24 cellular contexts compared by ENCODE assay signal in the genomic region with DNA sequence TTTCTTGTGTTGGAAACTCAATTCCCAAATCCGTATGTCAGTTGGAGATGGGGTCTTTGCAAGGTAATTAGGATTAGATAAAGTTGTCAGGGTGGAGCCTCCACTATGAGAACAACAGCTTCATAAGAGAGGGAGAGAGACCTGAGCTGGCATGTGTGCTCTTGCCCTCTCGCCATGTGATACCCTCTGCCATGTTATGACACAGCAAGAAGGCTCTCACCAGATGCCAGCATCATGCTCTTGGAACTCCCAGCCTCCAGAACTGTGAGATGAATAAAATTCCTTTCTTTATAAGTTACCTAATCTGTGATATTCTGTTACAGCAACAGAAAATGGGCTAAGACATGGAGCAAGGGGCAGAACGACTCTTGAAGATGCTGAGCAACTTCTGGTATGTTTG.
A peak's percentile ranks its signal among the peaks of the same experiment; 100 is the strongest.
DNase-seq lines count a peak whose midpoint lies in the region; ATAC-seq and TF ChIP-seq lines count a peak whose summit lies in the region.
"Had no signal": no experiment of that assay in that cellular context is flagged by ENCODE, and none has a peak within 500 bp of the region (broad histone marks: within the 10 kb centered on the region; RNA-seq: fewer than 3 reads in every experiment).

No MANE protein-coding gene starts in this region.

- POLR2A ChIA-PET in activated CD4-positive, alpha-beta memory T cell treated with anti-CD3 and anti-CD28 coated beads for 36 hours (lab: Charles Lee) = no interaction called here

- peaks cover 8% of the 10 kb centered on the region for H3K9me3 Mint-ChIP-seq in activated CD4-positive, alpha-beta memory T cell treated with anti-CD3 and anti-CD28 coated beads for 36 hours

- H3K4me1 ChIP-seq in foreskin keratinocyte = peaks cover 3% of the 10 kb centered on the region
- H3K4me1 ChIP-seq: BE2C had no signal

- CTCF ChIA-PET in activated CD4-positive, alpha-beta memory T cell treated with anti-CD3 and anti-CD28 coated beads for 36 hours (lab: Charles Lee) = no interaction called here

- H3K4me3 Mint-ChIP-seq in activated CD4-positive, alpha-beta memory T cell treated with anti-CD3 and anti-CD28 coated beads for 36 hours = no peak overlapping the region
- H3K4me3 Mint-ChIP-seq: CD4-positive, CD25-positive, alpha-beta regulatory T cell; H9 had no signal

- no peak overlapping the region for H3K27ac ChIP-seq in foreskin keratinocyte
- H3K27ac ChIP-seq: 22Rv1 had no signal

- intact Hi-C loops in activated CD4-positive, alpha-beta memory T cell treated with anti-CD3 and anti-CD28 coated beads for 36 hours (cut with micrococcal nuclease) = no loop called here

- DNase-seq in DMS 273 (lab: John Stamatoyannopoulos, UW; ENCODE audit: unreplicated experiment) = peak; percentile 19
- DNase-seq in DMS 273 treated with DMSO at 0.1 percent for 48 hours (lab: John Stamatoyannopoulos, UW) = no peak
- peak; percentile 19 for DNase-seq in amniotic epithelial cell (ENCODE audit: low read depth)
- DNase-seq in foreskin keratinocyte = peak; percentile 58 to 79
- DNase-seq in HUDEP-2 (lab: John Stamatoyannopoulos, UW; ENCODE audit: unreplicated experiment in 76 of 76) = no peak
- DNase-seq in activated CD4-positive, alpha-beta memory T cell treated with anti-CD3 and anti-CD28 coated beads for 36 hours = no peak
- DNase-seq in activated T-cell treated with anti-CD3 and anti-CD28 coated beads, Interleukin-2, amount 50 U/mL, for 48 hours = no peak
- DNase-seq: BE2C; CD4-positive, CD25-positive, alpha-beta regulatory T cell; COR-L47; H9; MV-4-11; NCI-H1417; NCI-H187 treated with DMSO at 0.1 percent for 48 hours; NCI-H2227 treated with DMSO at 0.1 percent for 48 hours; NCI-H510A treated with DMSO at 0.1 percent for 48 hours; NCI-H774; OCI-M1; RPMI8226; SHP77 treated with DMSO at 0.1 percent for 48 hours; SK-N-SH had no signal

- no peaks in the 10 kb centered on the region for H3K36me3 Mint-ChIP-seq in activated CD4-positive, alpha-beta memory T cell treated with anti-CD3 and anti-CD28 coated beads for 36 hours
- H3K36me3 Mint-ChIP-seq: CD4-positive, CD25-positive, alpha-beta regulatory T cell had no signal

- H3K27me3 Mint-ChIP-seq in activated CD4-positive, alpha-beta memory T cell treated with anti-CD3 and anti-CD28 coated beads for 36 hours = no peaks in the 10 kb centered on the region
- H3K27me3 Mint-ChIP-seq: CD4-positive, CD25-positive, alpha-beta regulatory T cell had no signal

- no peak for TF ChIP-seq CTCF in foreskin keratinocyte (conservative IDR thresholded peaks at IDR 0.05)

- ATAC-seq in foreskin keratinocyte = peak; percentile 74
- no peak for ATAC-seq in HG03095 (IDR thresholded peaks at IDR 0.05; ENCODE audit: unreplicated experiment)
- ATAC-seq: K562 had no signal

- H3K4me1 Mint-ChIP-seq in activated CD4-positive, alpha-beta memory T cell treated with anti-CD3 and anti-CD28 coated beads for 36 hours (ENCODE audit: low read depth) = no peaks in the 10 kb centered on the region
- H3K4me1 Mint-ChIP-seq: CD4-positive, CD25-positive, alpha-beta regulatory T cell; H9 had no signal

- no peak overlapping the region for H3K27ac Mint-ChIP-seq in activated CD4-positive, alpha-beta memory T cell treated with anti-CD3 and anti-CD28 coated beads for 36 hours
- H3K27ac Mint-ChIP-seq: CD4-positive, CD25-positive, alpha-beta regulatory T cell; H9 had no signal

- H3K27me3 ChIP-seq in foreskin keratinocyte = no peaks in the 10 kb centered on the region
- H3K27me3 ChIP-seq: BE2C had no signal

Comparison
In these comparisons a context has a peak if more than half of its experiments do, and no peak if none do; other contexts are left out.
1. DNase-seq: peak in DMS 273 (single experiment), amniotic epithelial cell (single experiment) and foreskin keratinocyte (2 of 2); none in DMS 273 treated with DMSO at 0.1 percent for 48 hours (single experiment), HUDEP-2 (0 of 76), activated CD4-positive, alpha-beta memory T cell treated with anti-CD3 and anti-CD28 coated beads for 36 hours (single experiment) and activated T-cell treated with anti-CD3 and anti-CD28 coated beads, Interleukin-2, amount 50 U/mL, for 48 hours (0 of 2).